15 cellular contexts compared by ENCODE assay signal in genomic region chr13:110677731-110678545, GRCh38. TPM values are rescaled to one million over a fixed set of nuclear protein-coding genes. Genes with fewer than 3 reads are reported as not detected.
DNase-seq lines count a peak whose midpoint lies in the region; ATAC-seq, FAIRE-seq and TF ChIP-seq lines count a peak whose summit lies in the region.
"Had no signal": no experiment of that assay in that cellular context is flagged by ENCODE, and none has a peak within 500 bp of the region (broad histone marks: within the 10 kb centered on the region; RNA-seq: fewer than 3 reads in every experiment).

No MANE protein-coding gene starts in this region.

- H3K27ac ChIP-seq in CD4-positive, alpha-beta T cell (ENCODE audit: low read depth, low read length): no peak overlapping the region
- H3K27ac ChIP-seq in osteoblast (ENCODE audit: low read depth, low read length): no peak overlapping the region
- H3K27ac ChIP-seq: heart left ventricle had no signal

- no peak overlapping the region for H2AFZ ChIP-seq in osteoblast (ENCODE audit: low read length)

- no peaks in the 10 kb centered on the region for H3K9me3 Mint-ChIP-seq in CD4-positive, alpha-beta T cell
- H3K9me3 Mint-ChIP-seq in chondrocyte (ENCODE audit: low read depth) (peaks cover 4% of the 10 kb centered on the region), MCF 10A (ENCODE audit: unreplicated experiment) (no peaks in the 10 kb centered on the region)

- H3K9me3 ChIP-seq in CD4-positive, alpha-beta T cell (ENCODE audit: control insufficient read depth, low read length): no peaks in the 10 kb centered on the region
- no peaks in the 10 kb centered on the region for H3K9me3 ChIP-seq in osteoblast (ENCODE audit: low read depth, low read length)

- no peak for FAIRE-seq in H54 (lab: Jason Lieb, UNC)

- peak; percentile 29 for ATAC-seq in CD4-positive, alpha-beta T cell (ENCODE audit: poor library complexity)
- ATAC-seq in HG03469 (IDR thresholded peaks at IDR 0.05; ENCODE audit: unreplicated experiment): no peak
- ATAC-seq: heart left ventricle, left colon had no signal

- peaks cover 60% of the 10 kb centered on the region for H3K36me3 ChIP-seq in osteoblast (ENCODE audit: insufficient read depth, low read length)

- peaks cover 61% of the 10 kb centered on the region for H3K79me2 ChIP-seq in osteoblast (ENCODE audit: insufficient read depth, low read length)

- no peaks in the 10 kb centered on the region for H3K27me3 ChIP-seq in CD4-positive, alpha-beta T cell (ENCODE audit: control insufficient read depth, insufficient read depth, low read length)
- no peaks in the 10 kb centered on the region for H3K27me3 ChIP-seq in osteoblast (ENCODE audit: insufficient read depth, low read length)
- H3K27me3 ChIP-seq: heart left ventricle had no signal

- TF ChIP-seq POLR2A in H54 (IDR thresholded peaks at IDR 0.05; ENCODE audit: low read depth, low read length): no peak

- H4K20me1 ChIP-seq in osteoblast (ENCODE audit: insufficient read depth, low read length): peaks cover 6% of the 10 kb centered on the region

- intact Hi-C loops in CD4-positive, alpha-beta T cell (cut with DNase I, micrococcal nuclease): no loop called here
- intact Hi-C loops in MCF 10A (cut with micrococcal nuclease): no loop called here

- H3K4me2 ChIP-seq in osteoblast (ENCODE audit: insufficient read depth, low read length): no peak overlapping the region

- no peak overlapping the region for H3K4me3 ChIP-seq in osteoblast (ENCODE audit: insufficient read depth, low read length)
- H3K4me3 ChIP-seq: heart left ventricle had no signal

- H3K4me3 Mint-ChIP-seq in CD4-positive, alpha-beta T cell: no peak overlapping the region
- no peak overlapping the region for H3K4me3 Mint-ChIP-seq in chondrocyte (ENCODE audit: unreplicated experiment)
- no peak overlapping the region for H3K4me3 Mint-ChIP-seq in MCF 10A (ENCODE audit: unreplicated experiment)
- H3K4me3 Mint-ChIP-seq: CD4-positive, alpha-beta memory T cell had no signal

- no TSS peak for BruUV-seq in MCF 10A (replicated peaks; lab: Mats Ljungman, UMichigan)

- no peak overlapping the region for H3K27ac Mint-ChIP-seq in CD4-positive, alpha-beta T cell
- peak overlapping the region; percentile 1 for H3K27ac Mint-ChIP-seq in chondrocyte (ENCODE audit: unreplicated experiment)
- no peak overlapping the region for H3K27ac Mint-ChIP-seq in MCF 10A (ENCODE audit: low read depth, unreplicated experiment)

- CTCF ChIA-PET in CD4-positive, alpha-beta T cell (lab: Charles Lee): no interaction called here
- CTCF ChIA-PET in MCF 10A (lab: Yijun Ruan, JAX): interaction anchor here (0.6 to 1.1 kb wide), 4 partner anchors 11 to 35 kb away, joined by 3 to 4 read pairs (median 4); no protein-coding TSS in a partner anchor

- peak in 1 of 10 experiments; percentile 6 for DNase-seq in CD4-positive, alpha-beta T cell
- DNase-seq in GM13976 (ENCODE audit: low spot score) (peak; percentile 53), chondrocyte (ENCODE audit: low spot score) (no peak), osteoblast (ENCODE audit: insufficient read length, low spot score, missing footprints) (peak; percentile 62), H54 (ENCODE audit: insufficient read length, low spot score) (no peak), MCF 10A (ENCODE audit: unreplicated experiment) (no peak)
- DNase-seq: activated CD4-positive, CD25-positive, alpha-beta regulatory T cell treated with anti-CD3 and anti-CD28 coated beads, Interleukin-2, amount 50 U/mL, for 72 hours; activated effector memory CD4-positive, alpha-beta T cell treated with Interleukin-2 at 50 U/mL for 16 hours; CD4-positive, alpha-beta memory T cell; GDM1; heart left ventricle; left colon; NCI-H1436 treated with DMSO at 0.1 percent for 48 hours; NCI-H510A had no signal

- H3K4me1 Mint-ChIP-seq in CD4-positive, alpha-beta T cell (ENCODE audit: low read depth): peaks cover under 1% of the 10 kb centered on the region
- H3K4me1 Mint-ChIP-seq in chondrocyte (ENCODE audit: low read depth) (peaks cover 9% of the 10 kb centered on the region), MCF 10A (ENCODE audit: insufficient read depth, unreplicated experiment) (no peaks in the 10 kb centered on the region)

- in situ Hi-C loops in GM13976 (cut with MboI; ENCODE audit: low sequenced_read_pairs, unreplicated experiment): no loop called here

- H3K4me1 ChIP-seq in osteoblast (ENCODE audit: insufficient read depth, low read length): no peaks in the 10 kb centered on the region

- no peak for TF ChIP-seq CTCF in CD4-positive, alpha-beta T cell (IDR thresholded peaks at IDR 0.05)
- no peak for TF ChIP-seq CTCF in GM13976 (IDR thresholded peaks at IDR 0.05; ENCODE audit: borderline replicate concordance, control extremely low read depth, extremely low read depth, insufficient read depth, missing control alignments)
- TF ChIP-seq CTCF in chondrocyte (IDR thresholded peaks at IDR 0.05): no peak
- TF ChIP-seq CTCF in osteoblast (IDR thresholded peaks at IDR 0.05; ENCODE audit: extremely low read depth, low read depth, low read length): no peak
- TF ChIP-seq CTCF in MCF 10A (IDR thresholded peaks at IDR 0.05; ENCODE audit: unreplicated experiment): no peak

- peaks cover 74% of the 10 kb centered on the region for H3K36me3 Mint-ChIP-seq in CD4-positive, alpha-beta T cell (ENCODE audit: low read depth)
- H3K36me3 Mint-ChIP-seq in chondrocyte (ENCODE audit: low read depth) (peaks cover 43% of the 10 kb centered on the region), MCF 10A (ENCODE audit: insufficient read depth, unreplicated experiment) (peaks cover 65% of the 10 kb centered on the region)

- POLR2A ChIA-PET in CD4-positive, alpha-beta T cell (lab: Charles Lee): no interaction called here
- POLR2A ChIA-PET in MCF 10A (lab: Yijun Ruan, JAX): no interaction called here

- no peaks in the 10 kb centered on the region for H3K27me3 Mint-ChIP-seq in CD4-positive, alpha-beta T cell
- H3K27me3 Mint-ChIP-seq in chondrocyte (ENCODE audit: low read depth) (no peaks in the 10 kb centered on the region), MCF 10A (ENCODE audit: insufficient read depth, unreplicated experiment) (no peaks in the 10 kb centered on the region)
- H3K27me3 Mint-ChIP-seq: CD4-positive, alpha-beta memory T cell had no signal

RNA-seq across cellular contexts. Expression of gene CARS2, which starts 28.0 kb away (rescaled TPM):
- total RNA-seq in CD4-positive, alpha-beta T cell: 10 to 100 TPM; 50.2 to 56.5 TPM
- total RNA-seq in chondrocyte (50.7 to 60.2 TPM (median 57.9 TPM) in 3 replicates), osteoblast (154 and 161 TPM in 2 replicates), MCF 10A (2022) (104 and 121 TPM in 2 replicates)

RNA-seq across cellular contexts. Expression of gene ING1, which starts 35.6 kb away (rescaled TPM):
- total RNA-seq in CD4-positive, alpha-beta T cell: 10 to 100 TPM; 14.6 to 16.2 TPM
- total RNA-seq in chondrocyte (11.7 to 14.3 TPM (median 13.4 TPM) in 3 replicates), osteoblast (9.1 and 10.5 TPM in 2 replicates), MCF 10A (2022) (7.4 and 10.0 TPM in 2 replicates)

Comparison
In these comparisons a context has a peak if more than half of its experiments do, and no peak if none do; other contexts are left out.
1. DNase-seq: peak in GM13976 (single experiment) and osteoblast (single experiment); none in chondrocyte (single experiment), H54 (single experiment) and MCF 10A (single experiment).